In the genomic region with DNA sequence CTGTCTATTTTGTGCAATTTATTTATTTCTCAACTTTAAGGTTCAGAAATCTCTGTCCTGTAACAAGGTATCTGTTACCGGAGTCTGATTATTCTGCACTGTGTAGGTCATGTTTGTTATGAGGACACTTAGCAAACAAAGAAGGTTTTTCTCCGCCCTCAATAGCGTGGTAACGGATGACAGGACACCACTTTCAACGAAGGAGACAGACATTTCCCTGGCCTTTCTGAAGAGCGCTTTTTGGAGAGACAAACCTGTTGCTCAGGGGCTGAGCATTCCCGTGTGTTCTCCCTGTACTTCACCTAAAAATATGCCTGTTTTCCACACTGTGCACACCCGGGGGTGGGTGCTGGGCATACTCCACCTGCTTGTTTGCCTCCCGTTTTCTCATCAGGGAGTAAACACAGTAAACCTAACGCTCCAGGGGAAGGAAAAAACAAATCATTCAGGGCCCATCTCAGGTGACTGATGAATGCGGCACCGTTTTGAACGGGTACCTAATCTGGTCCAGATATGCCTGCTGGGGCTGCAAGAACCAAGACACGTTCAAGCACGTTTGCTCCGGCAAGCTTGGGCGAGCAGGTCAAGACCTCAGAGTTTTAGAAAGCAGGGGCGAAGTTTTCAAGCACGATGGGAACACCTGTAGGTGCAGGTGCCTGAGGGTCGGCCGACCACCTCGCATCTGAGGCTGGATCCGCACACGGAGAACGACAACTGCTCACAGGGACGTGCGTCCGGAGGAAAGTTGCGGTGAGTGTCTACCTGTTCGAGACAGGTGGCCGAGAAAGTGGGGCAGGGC, we compare ENCODE assay signal across 8 cellular contexts. TPM values are rescaled to one million over a fixed set of nuclear protein-coding genes. Genes with fewer than 3 reads are reported as not detected.
DNase-seq lines count a peak whose midpoint lies in the region; ATAC-seq, FAIRE-seq and TF ChIP-seq lines count a peak whose summit lies in the region.

No MANE protein-coding gene starts in this region.

- intact Hi-C loops in body of pancreas (cut with DNase I) = no loop called here
- intact Hi-C loops in HepG2 (cut with micrococcal nuclease; ENCODE audit: unreplicated experiment) = no loop called here

- POLR2A ChIA-PET in HepG2 (lab: Yijun Ruan, JAX) = no interaction called here

- FAIRE-seq in HepG2 (lab: Jason Lieb, UNC) (no peak), GM19239 (lab: Jason Lieb, UNC) (no peak)

- H3K9me2 ChIP-seq in MM.1S (replicated peaks; ENCODE audit: insufficient read depth, low read length) = no peaks in the 10 kb centered on the region

- TF ChIP-seq POLR2A in body of pancreas (IDR thresholded peaks at IDR 0.05) = no peak
- no peak for TF ChIP-seq POLR2A in HepG2 (IDR thresholded peaks at IDR 0.05; ENCODE audit: insufficient read depth in 1 of 2, low read depth in 2 of 2, low read length in 2 of 2)

- H3K27me3 ChIP-seq in MM.1S (replicated peaks; ENCODE audit: insufficient read depth, low read length) (no peaks in the 10 kb centered on the region), body of pancreas (no peaks in the 10 kb centered on the region), HepG2 (ENCODE audit: control insufficient read depth in 1 of 2, insufficient read depth in 2 of 2, low read length in 2 of 2) (peaks cover 7 to 40% of the 10 kb centered on the region in 2 experiments)

- ATAC-seq in body of pancreas = no peak
- ATAC-seq in HepG2 = peak; percentile 57

- TF ChIP-seq EP300 in HepG2 (IDR thresholded peaks at IDR 0.05; ENCODE audit: low read depth in 2 of 2, low read length in 2 of 2) = no peak
- TF ChIP-seq EP300 in HepG2 (CRISPR knock-in tag; IDR thresholded peaks at IDR 0.05; ENCODE audit: borderline replicate concordance) = no peak

- no peaks in the 10 kb centered on the region for H4K20me1 ChIP-seq in MM.1S (ENCODE audit: insufficient read depth, low read length)
- no peaks in the 10 kb centered on the region for H4K20me1 ChIP-seq in HepG2 (ENCODE audit: insufficient read depth, low read length)

- no peak for TF ChIP-seq RAD21 in HepG2 (CRISPR knock-in tag; IDR thresholded peaks at IDR 0.05)

- H3F3A ChIP-seq in MM.1S (ENCODE audit: insufficient read depth, low read length) = no peaks in the 10 kb centered on the region

- H3K9me3 ChIP-seq in MM.1S (replicated peaks; ENCODE audit: insufficient read depth, low read length) (no peaks in the 10 kb centered on the region), body of pancreas (no peaks in the 10 kb centered on the region), HepG2 (ENCODE audit: low read length) (no peaks in the 10 kb centered on the region)

- H3K79me2 ChIP-seq in MM.1S (ENCODE audit: low read length) = no peaks in the 10 kb centered on the region
- no peaks in the 10 kb centered on the region for H3K79me2 ChIP-seq in HepG2 (ENCODE audit: insufficient read depth, low read length)

- no TSS peak for BruUV-seq in HepG2 (replicated peaks; lab: Mats Ljungman, UMichigan)

- no peaks in the 10 kb centered on the region for H3K4me1 ChIP-seq in MM.1S (ENCODE audit: low read length)
- peaks cover 10% of the 10 kb centered on the region for H3K4me1 ChIP-seq in body of pancreas
- H3K4me1 ChIP-seq in HepG2 (ENCODE audit: insufficient read depth, low read length) = peaks cover 9% of the 10 kb centered on the region

- DNase-seq in NCI-H1436 (lab: John Stamatoyannopoulos, UW) (peak; percentile 7), NCI-H1436 treated with DMSO at 0.1 percent for 48 hours (lab: John Stamatoyannopoulos, UW) (no peak), MM.1S (peak; percentile 13), body of pancreas (peak in 1 of 4 donors; percentile 35), HepG2 (ENCODE audit: low spot score) (no peak), GM19239 (ENCODE audit: insufficient read length, low spot score) (no peak), DMS79 (lab: John Stamatoyannopoulos, UW) (no peak)

- peak overlapping the region; percentile 77 for H3K4me3 ChIP-seq in MM.1S (ENCODE audit: low read length)
- H3K4me3 ChIP-seq in body of pancreas = peak overlapping the region; percentile 59 to 84
- H3K4me3 ChIP-seq in HepG2 (replicated peaks in 1 of 3; ENCODE audit: insufficient read depth in 1 of 3, low read depth in 2 of 3, low read length in 3 of 3) = peak overlapping the region; percentile 43 to 69 (median 55); a peak in 5 of 6 replicates

- H2AFZ ChIP-seq in MM.1S (ENCODE audit: low read length) (peak overlapping the region; percentile 71), HepG2 (ENCODE audit: low read length) (no peak overlapping the region)

- no peak overlapping the region for H3K27ac ChIP-seq in MM.1S (ENCODE audit: low read length)
- H3K27ac ChIP-seq in body of pancreas = peak overlapping the region; percentile 10 to 79 (median 58)
- no peak overlapping the region for H3K27ac ChIP-seq in HepG2 (ENCODE audit: extremely low read length, insufficient read depth, low read length)
- H3K27ac ChIP-seq in temporal lobe (ENCODE audit: low read depth, low read length) = peak overlapping the region; percentile 87

- TF ChIP-seq CTCF in MM.1S (IDR thresholded peaks at IDR 0.05; ENCODE audit: low read length) (no peak), body of pancreas (IDR thresholded peaks at IDR 0.05) (no peak), HepG2 (CRISPR knock-in tag; IDR thresholded peaks at IDR 0.05) (no peak)

- H3K4me2 ChIP-seq in MM.1S (ENCODE audit: low read depth, low read length) = peak overlapping the region; percentile 92
- H3K4me2 ChIP-seq in HepG2 (ENCODE audit: low read depth, low read length) = peak overlapping the region; percentile 83

- CTCF ChIA-PET in HepG2 (lab: Yijun Ruan, JAX; ENCODE audit: low intra/inter-chr PET ratio, low total read pairs) = no interaction called here

- in situ Hi-C loops in HepG2 (cut with HindIII; ENCODE audit: extremely low pct_ligation_motif_present, low pct_unique_long_range_greater_than_20kb) = no loop called here

- H3K9ac ChIP-seq in MM.1S (ENCODE audit: low read length) = peak overlapping the region; percentile 49; the same call in 1 of the 2 replicates
- H3K9ac ChIP-seq in HepG2 (ENCODE audit: insufficient read depth, low read depth, low read length) = no peak overlapping the region

- H3K36me3 ChIP-seq in MM.1S (replicated peaks; ENCODE audit: insufficient read depth, low read length) (no peaks in the 10 kb centered on the region), body of pancreas (replicated peaks in 1 of 2; ENCODE audit: insufficient read depth in 1 of 2, low read depth in 2 of 2) (no peaks in the 10 kb centered on the region), HepG2 (replicated peaks in 1 of 2; ENCODE audit: control insufficient read depth in 1 of 2, insufficient read depth in 2 of 2, low read length in 2 of 2) (no peaks in the 10 kb centered on the region)

- 4 to 6% methylated on average over 17 to 31 of the region's 31 CpGs for WGBS in body of pancreas, 2 donors
- 4% methylated on average over 14 of the region's 31 CpGs for WGBS in HepG2 (ENCODE audit: low lambda C conversion rate)

TF ChIP-seq in HepG2, 621 proteins besides CTCF, POLR2A, EP300 and RAD21 (continues in another document):
- no peak for TF ChIP-seq SALL2 (CRISPR knock-in tag; IDR thresholded peaks at IDR 0.05)
- TF ChIP-seq ZNF562 (CRISPR knock-in tag; IDR thresholded peaks at IDR 0.05; ENCODE audit: borderline replicate concordance) = no peak
- TF ChIP-seq SNRNP70 (IDR thresholded peaks at IDR 0.05; ENCODE audit: low read depth, low read length) = no peak
- no peak for TF ChIP-seq ZFP90 (CRISPR knock-in tag; IDR thresholded peaks at IDR 0.05; ENCODE audit: borderline replicate concordance)

RNA-seq across cellular contexts. Expression of a gene that starts 0.9 kb away (rescaled TPM):
- total RNA-seq in body of pancreas = 10 to 100 TPM; 11.9 to 16.8 TPM
- total RNA-seq in HepG2 (2016; rRNA removed; fragmentation: Illumina TruSeq; extraction: Trizol) = not detected in 2 replicates
- not detected in 2 replicates for total RNA-seq in HepG2 (2016; cell fraction: cytosol; rRNA removed; fragmentation: Illumina TruSeq; extraction: Trizol; ENCODE audit: low read depth)
- not detected in 2 replicates for total RNA-seq in HepG2 (2016; cell fraction: insoluble cytoplasmic fraction; rRNA removed; fragmentation: Illumina TruSeq; extraction: Trizol)
- total RNA-seq in HepG2 (2016; cell fraction: membrane; rRNA removed; fragmentation: Illumina TruSeq; extraction: Trizol) = not detected in 2 replicates
- total RNA-seq in HepG2 (2016; cell fraction: nucleus; rRNA removed; fragmentation: Illumina TruSeq; extraction: Trizol) = not detected in 2 replicates
- 0.07 TPM in 1 of 2 replicates, not detected in the other for polyA plus RNA-seq in HepG2 (2011; rRNA removed)
- polyA plus RNA-seq in HepG2 (2011; cell fraction: cytosol; rRNA removed) = 0.09 TPM in 1 of 2 replicates, not detected in the other
- polyA plus RNA-seq in HepG2 (2011; cell fraction: nucleus; rRNA removed) = not detected in 2 replicates
- not detected in 2 replicates for polyA plus RNA-seq in HepG2 (2012)
- not detected in 2 replicates for polyA plus RNA-seq in HepG2 (2016; cell fraction: cytosol; fragmentation: Illumina TruSeq; extraction: Trizol; ENCODE audit: low read depth)
- not detected in 2 replicates for polyA plus RNA-seq in HepG2 (2016; cell fraction: insoluble cytoplasmic fraction; fragmentation: Illumina TruSeq; extraction: Trizol; ENCODE audit: low read depth)
- not detected in 2 replicates for polyA plus RNA-seq in HepG2 (2016; cell fraction: membrane; fragmentation: Illumina TruSeq; extraction: Trizol; ENCODE audit: low read depth)
- not detected in 2 replicates for polyA plus RNA-seq in HepG2 (2016; cell fraction: nucleus; fragmentation: Illumina TruSeq; extraction: Trizol; ENCODE audit: insufficient read depth, low read depth)
- polyA minus RNA-seq in HepG2 (2011; rRNA and poly(A)+ RNA removed; ENCODE audit: low replicate concordance) = 4.4 TPM in 1 of 2 replicates, not detected in the other
- not detected in 2 replicates for polyA minus RNA-seq in HepG2 (2011; cell fraction: cytosol; rRNA and poly(A)+ RNA removed)
- polyA minus RNA-seq in HepG2 (2011; cell fraction: nucleus; rRNA and poly(A)+ RNA removed) = not detected in 2 replicates
- 56.5 TPM for total RNA-seq in temporal lobe

Comparison
In these comparisons a context has a peak if more than half of its experiments do, and no peak if none do; other contexts are left out.
1. DNase-seq: peak in NCI-H1436 (single experiment) and MM.1S (single experiment); none in NCI-H1436 treated with DMSO at 0.1 percent for 48 hours (single experiment), HepG2 (single experiment), GM19239 (single experiment) and DMS79 (single experiment).
2. H3K27ac ChIP-seq: peak in body of pancreas (4 of 4) and temporal lobe (single experiment); none in MM.1S (single experiment) and HepG2 (single experiment).
3. RNA of a gene that starts 0.9 kb away (total RNA-seq): 56.5 TPM in temporal lobe (single experiment) and 11.9 to 16.8 TPM in body of pancreas; not detected in HepG2; every median in the first group is over 10 times any median in the second.
4. Peak in every context shown above with its lines, with median percentiles within 50 percentile points of each other: H3K4me3 ChIP-seq.